19 cellular contexts compared by ENCODE assay signal in the genomic region with DNA sequence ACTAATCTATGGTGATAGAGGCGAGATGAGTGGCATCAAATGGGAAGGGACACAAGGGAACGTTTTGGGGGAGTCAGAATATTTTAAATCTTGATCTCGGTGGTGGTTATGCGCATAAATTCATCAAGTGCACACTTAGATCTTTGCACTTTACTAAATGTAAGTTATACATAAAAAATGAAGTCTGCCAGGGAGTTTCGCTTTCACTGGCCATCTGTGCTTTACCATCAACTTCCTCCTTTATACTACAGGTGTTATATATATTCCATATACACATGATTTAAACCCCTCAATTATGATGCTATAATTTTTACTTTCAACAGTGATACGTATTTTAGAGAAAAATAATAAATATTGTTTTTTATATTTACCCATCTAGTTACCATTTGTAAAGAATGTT.
DNase-seq lines count a peak whose midpoint lies in the region; ATAC-seq, FAIRE-seq and TF ChIP-seq lines count a peak whose summit lies in the region.
"Had no signal": no experiment of that assay in that cellular context is flagged by ENCODE, and none has a peak within 500 bp of the region (broad histone marks: within the 10 kb centered on the region; RNA-seq: fewer than 3 reads in every experiment).

No MANE protein-coding gene starts in this region.

- FAIRE-seq in GM12892 (lab: Jason Lieb, UNC), result peak; percentile 66
- FAIRE-seq: astrocyte, colon, endothelial cell of umbilical vein had no signal

- H3K9ac ChIP-seq in colonic mucosa (ENCODE audit: low read depth in 2 of 2, low read length in 2 of 2), result no peak overlapping the region

- H3K4me3 ChIP-seq in colonic mucosa, result no peak overlapping the region
- H3K4me3 ChIP-seq in suprapubic skin, result no peak overlapping the region
- H3K4me3 ChIP-seq in gastroesophageal sphincter, result no peak overlapping the region
- H3K4me3 ChIP-seq: gastrocnemius medialis, lung had no signal

- TF ChIP-seq CTCF in colonic mucosa (IDR thresholded peaks at IDR 0.05) (no peak), suprapubic skin (IDR thresholded peaks at IDR 0.05) (no peak), gastroesophageal sphincter (IDR thresholded peaks at IDR 0.05) (no peak)

- DNase-seq in GM12892 (ENCODE audit: insufficient read length), result no peak
- DNase-seq in KBM-7, result peak; percentile 18
- no peak for DNase-seq in colonic mucosa
- no peak for DNase-seq in superior temporal gyrus (ENCODE audit: extremely low spot score)
- no peak for DNase-seq in suprapubic skin (ENCODE audit: low spot score in 2 of 2)
- no peak for DNase-seq in AG20443 (ENCODE audit: low spot score)
- DNase-seq: activated CD8-positive, alpha-beta memory T cell treated with anti-CD3 and anti-CD28 coated beads, Interleukin-2, amount 50 U/mL, for 4 hours; activated naive CD4-positive, alpha-beta T cell treated with Interleukin-2 at 50 U/mL for 16 hours; gastrocnemius medialis; NCI-H2029; NCI-H748 treated with DMSO at 0.1 percent for 48 hours; substantia nigra; T-helper 1 cell had no signal

- H3K27me3 ChIP-seq in colonic mucosa, result no peaks in the 10 kb centered on the region
- H3K27me3 ChIP-seq in suprapubic skin, result no peaks in the 10 kb centered on the region
- H3K27me3 ChIP-seq in gastroesophageal sphincter, result no peaks in the 10 kb centered on the region
- H3K27me3 ChIP-seq: gastrocnemius medialis had no signal

- H3K4me1 ChIP-seq in colonic mucosa, result no peaks in the 10 kb centered on the region
- peaks cover 2% of the 10 kb centered on the region for H3K4me1 ChIP-seq in suprapubic skin
- peaks cover 0 to 8% (median 0%) of the 10 kb centered on the region in 3 donors for H3K4me1 ChIP-seq in gastroesophageal sphincter
- H3K4me1 ChIP-seq: gastrocnemius medialis had no signal

- H3K36me3 ChIP-seq in colonic mucosa, result no peaks in the 10 kb centered on the region
- H3K36me3 ChIP-seq in suprapubic skin, result no peaks in the 10 kb centered on the region
- no peaks in the 10 kb centered on the region for H3K36me3 ChIP-seq in gastroesophageal sphincter
- H3K36me3 ChIP-seq: gastrocnemius medialis had no signal

- ATAC-seq in GM21381 (IDR thresholded peaks at IDR 0.05; ENCODE audit: unreplicated experiment) (peak; percentile 36), gastroesophageal sphincter (no peak)
- ATAC-seq: gastrocnemius medialis had no signal

- no peaks in the 10 kb centered on the region for H3K9me3 ChIP-seq in colonic mucosa
- no peaks in the 10 kb centered on the region for H3K9me3 ChIP-seq in suprapubic skin
- no peaks in the 10 kb centered on the region for H3K9me3 ChIP-seq in gastroesophageal sphincter
- H3K9me3 ChIP-seq: gastrocnemius medialis had no signal

- TF ChIP-seq POLR2A in GM12892 (IDR thresholded peaks at IDR 0.05; ENCODE audit: low read depth, low read length) (no peak), suprapubic skin (IDR thresholded peaks at IDR 0.05) (no peak), gastroesophageal sphincter (IDR thresholded peaks at IDR 0.05) (no peak)

- TF ChIP-seq EP300 in suprapubic skin (IDR thresholded peaks at IDR 0.05) (no peak), gastroesophageal sphincter (IDR thresholded peaks at IDR 0.05) (no peak)

- in situ Hi-C loops in KBM-7 (cut with MboI; ENCODE audit: low pct_unique_long_range_greater_than_20kb, low sequenced_read_pairs), result no loop called here

- H3K27ac ChIP-seq in colonic mucosa, result peak overlapping the region; percentile 6
- no peak overlapping the region for H3K27ac ChIP-seq in suprapubic skin
- H3K27ac ChIP-seq in gastroesophageal sphincter, result no peak overlapping the region
- H3K27ac ChIP-seq: gastrocnemius medialis had no signal

- intact Hi-C loops in colonic mucosa (cut with DNase I), result no loop called here

- WGBS in suprapubic skin, result 86% methylated on average over 6 of the region's 6 CpGs
- WGBS in gastroesophageal sphincter (ENCODE audit: low coverage in 1 of 2), 2 donors, result 83% methylated on average over 5 to 6 of the region's 6 CpGs
